Comparison of ENCODE assay signal across 8 cellular contexts in the genomic region with DNA sequence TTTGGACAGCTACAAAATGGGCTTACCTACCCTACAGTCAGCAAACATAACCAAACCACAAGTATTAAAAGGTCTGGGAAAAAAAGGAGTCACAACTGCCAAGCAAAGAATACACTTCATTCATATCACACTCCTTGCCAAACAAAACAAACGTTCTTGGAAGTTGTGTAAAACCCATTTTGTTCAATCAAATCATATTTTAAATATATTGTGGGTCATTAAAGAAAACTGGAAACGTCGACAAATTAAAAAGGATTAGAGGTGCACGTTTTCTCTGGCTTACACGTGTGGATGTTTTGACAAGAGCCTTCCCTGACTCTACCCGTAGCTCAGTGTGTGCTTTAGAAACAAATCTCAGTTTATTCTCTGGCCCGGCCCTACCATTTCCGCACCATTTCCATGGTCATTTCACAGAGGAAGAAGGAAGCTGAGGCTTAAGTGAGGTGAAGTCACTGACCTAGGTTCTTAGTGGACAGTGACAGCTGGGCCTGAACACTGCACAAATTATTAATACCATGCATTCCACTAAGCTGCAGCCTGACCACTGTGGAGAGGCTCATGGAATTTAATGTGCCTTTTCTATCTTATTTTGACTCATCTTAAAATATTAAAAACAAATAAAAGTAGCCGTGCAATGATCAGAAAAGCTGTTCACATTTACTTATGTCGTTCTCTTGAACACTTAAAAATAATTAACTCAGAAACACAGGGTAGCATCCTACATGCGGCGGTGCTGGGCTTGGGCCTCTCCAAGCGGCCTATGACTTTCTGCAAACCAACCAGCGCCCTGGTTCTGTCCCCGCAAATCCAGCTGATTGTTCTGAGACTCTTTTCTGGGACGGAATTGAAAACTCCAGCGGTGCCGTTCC. TPM values are rescaled to one million over a fixed set of nuclear protein-coding genes. Genes with fewer than 3 reads are reported as not detected.
DNase-seq lines count a peak whose midpoint lies in the region; ATAC-seq and TF ChIP-seq lines count a peak whose summit lies in the region.

No MANE protein-coding gene starts in this region.

- ATAC-seq in HCT116 (peak; percentile 24; the same call in 1 of the 2 replicates), left ventricle myocardium superior (peak; percentile 31), sciatic nerve (peak; percentile 56), GM18505 (IDR thresholded peaks at IDR 0.05; ENCODE audit: unreplicated experiment) (no peak)

- no peak for TF ChIP-seq RAD21 in HCT116 (IDR thresholded peaks at IDR 0.05; ENCODE audit: low read depth)

- no peaks in the 10 kb centered on the region for H3K79me2 ChIP-seq in HCT116 (ENCODE audit: insufficient read depth, low read length)

- no peaks in the 10 kb centered on the region for H3K36me3 ChIP-seq in A673 (ENCODE audit: insufficient read depth, low read length, poor library complexity, severe bottlenecking)
- no peaks in the 10 kb centered on the region for H3K36me3 ChIP-seq in HCT116 (ENCODE audit: control insufficient read depth in 1 of 2, insufficient read depth in 2 of 2, low read length in 2 of 2)

- BruUV-seq in A673 (replicated peaks; lab: Mats Ljungman, UMichigan) (TSS peak; percentile 54), HCT116 (replicated peaks; lab: Mats Ljungman, UMichigan) (TSS peak; percentile 64)

- H3K27me3 ChIP-seq in A673 (replicated peaks; ENCODE audit: insufficient read depth, low read depth, low read length, poor library complexity) = no peaks in the 10 kb centered on the region
- no peaks in the 10 kb centered on the region for H3K27me3 ChIP-seq in HCT116 (ENCODE audit: insufficient read depth, low read length)

- CTCF ChIA-PET in A673 (lab: Charles Lee) (no interaction called here), HCT116 (lab: Charles Lee) (interaction anchor here (1.0 kb wide), 1 partner anchor 959 kb away, joined by 3 read pairs; no protein-coding TSS in a partner anchor)

- DNase-seq in A673 (ENCODE audit: low spot score) (peak; percentile 22), HCT116 (ENCODE audit: low read depth, low spot score) (no peak), left ventricle myocardium superior (no peak), sciatic nerve (ENCODE audit: low spot score) (no peak), T-helper 9 cell (no peak)
- DNase-seq in activated T-helper 2 cell treated with anti-CD3 and anti-CD28 coated beads, Interferon-gamma antibody, Interleukin-2, Interleukin-4, amounts not matched to agents 10 μg/mL and 5 μg/mL and 100 μg/mL, durations not matched to agents 14 hours and 24 hours and 36 hours (ENCODE audit: low spot score) = no peak
- DNase-seq in activated CD8-positive, alpha-beta memory T cell treated with anti-CD3 and anti-CD28 coated beads, Interleukin-2, amount 50 U/mL, for 48 hours = no peak

- H3K27ac ChIP-seq in A673 (ENCODE audit: low read depth, low read length, poor library complexity, severe bottlenecking) = peak overlapping the region; percentile 83
- H3K27ac ChIP-seq in HCT116 (ENCODE audit: low read depth, low read length) = peak overlapping the region; percentile 64

- RAD21 ChIA-PET in HCT116 (lab: Charles Lee; ENCODE audit: low non-redundant PET in 1 of 2, low total read pairs in 2 of 2, uncharacterized antibody in 2 of 2, unreplicated experiment in 2 of 2) = no interaction called here

- intact Hi-C loops in A673 (cut with micrococcal nuclease; ENCODE audit: unreplicated experiment) = no loop called here
- intact Hi-C loops in HCT116 (cut with micrococcal nuclease) = no loop called here
- intact Hi-C loops in activated T-helper 2 cell treated with anti-CD3 and anti-CD28 coated beads, Interferon-gamma antibody, Interleukin-2, Interleukin-4, amounts not matched to agents 10 μg/mL and 5 μg/mL and 100 μg/mL, durations not matched to agents 14 hours and 24 hours and 36 hours (cut with micrococcal nuclease) = no loop called here
- intact Hi-C loops in left ventricle myocardium superior (cut with micrococcal nuclease) = no loop called here
- intact Hi-C loops in sciatic nerve (cut with DNase I) = no loop called here

- POLR2A ChIA-PET in A673 (lab: Charles Lee; ENCODE audit: low non-redundant PET) = no interaction called here
- POLR2A ChIA-PET in HCT116 (lab: Charles Lee) = interaction anchor here (0.5 to 0.9 kb wide), 2 partner anchors 9 to 151 kb away, joined by 3 read pairs; no protein-coding TSS in a partner anchor

- H2AFZ ChIP-seq in HCT116 (ENCODE audit: low read depth, low read length, poor library complexity, severe bottlenecking) = peak overlapping the region; percentile 74

- no peaks in the 10 kb centered on the region for H3K9me2 ChIP-seq in HCT116 (ENCODE audit: insufficient read depth)

- H3K4me3 ChIP-seq in A673 (ENCODE audit: low read depth, low read length, poor library complexity, severe bottlenecking) (peak overlapping the region; percentile 85), HCT116 (replicated peaks in 1 of 2; ENCODE audit: low read depth in 1 of 2, low read length in 2 of 2) (peak overlapping the region; percentile 65 to 91)

- peak overlapping the region; percentile 77 for H3K4me3 Mint-ChIP-seq in activated T-helper 2 cell treated with anti-CD3 and anti-CD28 coated beads, Interferon-gamma antibody, Interleukin-2, Interleukin-4, amounts not matched to agents 10 μg/mL and 5 μg/mL and 100 μg/mL, durations not matched to agents 14 hours and 24 hours and 36 hours (ENCODE audit: low read depth)

- TF ChIP-seq POLR2A in HCT116 (IDR thresholded peaks at IDR 0.05; ENCODE audit: borderline replicate concordance, extremely low read depth, insufficient read depth, insufficient read length) (no peak), GM18505 (IDR thresholded peaks at IDR 0.05; ENCODE audit: borderline replicate concordance, extremely low read depth, insufficient read depth, insufficient read length) (no peak)

- peaks cover 5% of the 10 kb centered on the region for H3K4me1 ChIP-seq in A673 (ENCODE audit: insufficient read depth, low read length, poor library complexity, severe bottlenecking)
- peaks cover 9 to 18% of the 10 kb centered on the region in 2 experiments; a peak in 3 of 4 replicates for H3K4me1 ChIP-seq in HCT116 (ENCODE audit: control insufficient read depth in 1 of 2, insufficient read depth in 2 of 2, low read length in 2 of 2)

- H3K4me2 ChIP-seq in HCT116 (ENCODE audit: low read length) = peak overlapping the region; percentile 90

- H3K9ac ChIP-seq in HCT116 (ENCODE audit: low read length) = peak overlapping the region; percentile 78

- H4K20me1 ChIP-seq in HCT116 (ENCODE audit: insufficient read depth) = no peaks in the 10 kb centered on the region

- no peaks in the 10 kb centered on the region for H3K36me3 Mint-ChIP-seq in activated T-helper 2 cell treated with anti-CD3 and anti-CD28 coated beads, Interferon-gamma antibody, Interleukin-2, Interleukin-4, amounts not matched to agents 10 μg/mL and 5 μg/mL and 100 μg/mL, durations not matched to agents 14 hours and 24 hours and 36 hours (ENCODE audit: low read depth)

- H3K9me3 ChIP-seq in A673 (ENCODE audit: low read depth, low read length, poor library complexity, severe bottlenecking) (no peaks in the 10 kb centered on the region), HCT116 (ENCODE audit: control insufficient read depth in 1 of 2, insufficient read depth in 1 of 2, low read depth in 1 of 2, low read length in 2 of 2) (no peaks in the 10 kb centered on the region)

- H3K27me3 Mint-ChIP-seq in activated T-helper 2 cell treated with anti-CD3 and anti-CD28 coated beads, Interferon-gamma antibody, Interleukin-2, Interleukin-4, amounts not matched to agents 10 μg/mL and 5 μg/mL and 100 μg/mL, durations not matched to agents 14 hours and 24 hours and 36 hours (ENCODE audit: low read depth) = peaks cover 4% of the 10 kb centered on the region

- no peak for TF ChIP-seq CTCF in A673 (conservative IDR thresholded peaks at IDR 0.05; ENCODE audit: low read depth, low read length)
- TF ChIP-seq CTCF in HCT116 (IDR thresholded peaks at IDR 0.05 in 2 of 3, conservative IDR thresholded peaks at IDR 0.05 in 1 of 3; ENCODE audit: borderline replicate concordance in 1 of 3, insufficient read depth in 1 of 3, low read depth in 2 of 3, low read length in 2 of 3) = no peak

- H3K27ac Mint-ChIP-seq in activated T-helper 2 cell treated with anti-CD3 and anti-CD28 coated beads, Interferon-gamma antibody, Interleukin-2, Interleukin-4, amounts not matched to agents 10 μg/mL and 5 μg/mL and 100 μg/mL, durations not matched to agents 14 hours and 24 hours and 36 hours = no peak overlapping the region

- H3K9me3 Mint-ChIP-seq in activated T-helper 2 cell treated with anti-CD3 and anti-CD28 coated beads, Interferon-gamma antibody, Interleukin-2, Interleukin-4, amounts not matched to agents 10 μg/mL and 5 μg/mL and 100 μg/mL, durations not matched to agents 14 hours and 24 hours and 36 hours = no peaks in the 10 kb centered on the region

- H3K4me1 Mint-ChIP-seq in activated T-helper 2 cell treated with anti-CD3 and anti-CD28 coated beads, Interferon-gamma antibody, Interleukin-2, Interleukin-4, amounts not matched to agents 10 μg/mL and 5 μg/mL and 100 μg/mL, durations not matched to agents 14 hours and 24 hours and 36 hours (ENCODE audit: low read depth) = peaks cover 14% of the 10 kb centered on the region

TF ChIP-seq in HCT116, 20 proteins besides CTCF, POLR2A, EP300 and RAD21 (continues in another document):
- TF ChIP-seq ZFX (IDR thresholded peaks at IDR 0.05) (no peak), TCF7L2 (IDR thresholded peaks at IDR 0.05; ENCODE audit: borderline replicate concordance, extremely low read depth, insufficient read depth, insufficient read length) (no peak), JUND (IDR thresholded peaks at IDR 0.05) (no peak), EZH2 (IDR thresholded peaks at IDR 0.05) (no peak)

RNA-seq across cellular contexts. Expression of a gene that starts 1.0 kb away (rescaled TPM):
- total RNA-seq in A673 (2021) (27.2 and 28.0 TPM in 2 replicates), HCT116 (2021; ENCODE audit: unreplicated experiment) (10.9 TPM), left ventricle myocardium superior (13.6 TPM), sciatic nerve (64.9 TPM)
- 6.8 and 7.9 TPM in 2 replicates for polyA plus RNA-seq in HCT116 (2012)
- total RNA-seq in activated T-helper 2 cell treated with anti-CD3 and anti-CD28 coated beads, Interferon-gamma antibody, Interleukin-2, Interleukin-4, amounts not matched to agents 10 μg/mL and 5 μg/mL and 100 μg/mL, durations not matched to agents 14 hours and 24 hours and 36 hours = 0.66 and 1.1 TPM in 2 replicates

RNA-seq across cellular contexts. Expression of a gene that starts 38.2 kb away (rescaled TPM):
- total RNA-seq in A673 (2021) (0.44 and 1.4 TPM in 2 replicates), HCT116 (2021; ENCODE audit: unreplicated experiment) (1.7 TPM), left ventricle myocardium superior (not detected), sciatic nerve (not detected)
- polyA plus RNA-seq in HCT116 (2012) = not detected in 2 replicates
- total RNA-seq in activated T-helper 2 cell treated with anti-CD3 and anti-CD28 coated beads, Interferon-gamma antibody, Interleukin-2, Interleukin-4, amounts not matched to agents 10 μg/mL and 5 μg/mL and 100 μg/mL, durations not matched to agents 14 hours and 24 hours and 36 hours = not detected in 2 replicates
